In the genomic region with DNA sequence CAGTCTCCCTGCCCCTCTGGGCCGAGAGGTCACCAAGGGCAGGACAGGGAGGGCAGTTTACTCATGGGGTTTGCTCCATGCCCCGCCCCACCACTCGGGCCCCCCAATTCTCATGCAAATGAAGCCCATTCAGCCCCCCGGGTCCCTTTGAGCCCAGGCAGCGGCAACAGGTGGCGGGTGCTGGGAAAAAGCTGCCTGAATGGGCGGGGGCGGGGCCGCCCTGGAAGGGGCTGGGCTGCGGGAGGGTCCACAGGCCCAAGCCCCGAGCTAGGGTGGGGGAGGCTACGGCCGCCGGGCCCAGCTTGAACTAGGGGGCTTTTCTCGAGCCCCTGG, we compare ENCODE assay signal across 14 cellular contexts. TPM values are rescaled to one million over a fixed set of nuclear protein-coding genes. Genes with fewer than 3 reads are reported as not detected.
DNase-seq lines count a peak whose midpoint lies in the region; ATAC-seq and TF ChIP-seq lines count a peak whose summit lies in the region.
"Had no signal": no experiment of that assay in that cellular context is flagged by ENCODE, and none has a peak within 500 bp of the region (broad histone marks: within the 10 kb centered on the region; RNA-seq: fewer than 3 reads in every experiment).

No MANE protein-coding gene starts in this region.

- H3K36me3 Mint-ChIP-seq in activated naive CD4-positive, alpha-beta T cell treated with anti-CD3 and anti-CD28 coated beads, Interleukin-2, amount 50 U/mL, for 72 hours, result peaks cover 0 to 6% of the 10 kb centered on the region in 2 donors

- WGBS in body of pancreas, 2 donors, result 35% methylated on average over 15 of the region's 15 CpGs; no CpG with 5 or more reads in 1 of the 2 donors
- WGBS in sigmoid colon, 2 donors, result 15 to 66% methylated on average over 15 of the region's 15 CpGs

- peak overlapping the region; percentile 32 to 86 for H3K9ac ChIP-seq in mucosa of rectum (ENCODE audit: low read depth in 1 of 2, low read length in 2 of 2)

- ATAC-seq in body of pancreas (no peak), HG03469 (IDR thresholded peaks at IDR 0.05; ENCODE audit: unreplicated experiment) (no peak)
- no peak for ATAC-seq in activated naive CD4-positive, alpha-beta T cell treated with anti-CD3 and anti-CD28 coated beads, Interleukin-2, amount 50 U/mL, for 72 hours

- H3K36me3 ChIP-seq in H7 (replicated peaks; ENCODE audit: control insufficient read depth, insufficient read depth, low read length), result no peaks in the 10 kb centered on the region; the same call in none of the 2 replicates
- H3K36me3 ChIP-seq in body of pancreas (replicated peaks in 1 of 2; ENCODE audit: insufficient read depth in 1 of 2, low read depth in 2 of 2), result no peaks in the 10 kb centered on the region
- H3K36me3 ChIP-seq in mucosa of rectum (ENCODE audit: control insufficient read depth in 2 of 2, insufficient read depth in 2 of 2, low read length in 2 of 2), result peaks cover 18 to 35% of the 10 kb centered on the region in 2 donors
- no peaks in the 10 kb centered on the region for H3K36me3 ChIP-seq in sigmoid colon

- TF ChIP-seq CTCF in 22Rv1 (IDR thresholded peaks at IDR 0.05), result no peak
- no peak for TF ChIP-seq CTCF in body of pancreas (IDR thresholded peaks at IDR 0.05)
- no peak for TF ChIP-seq CTCF in sigmoid colon (IDR thresholded peaks at IDR 0.05)

- no peaks in the 10 kb centered on the region for H3K9me3 Mint-ChIP-seq in activated naive CD4-positive, alpha-beta T cell treated with anti-CD3 and anti-CD28 coated beads, Interleukin-2, amount 50 U/mL, for 72 hours

- no peak for TF ChIP-seq EP300 in sigmoid colon (IDR thresholded peaks at IDR 0.05)

- H3K27ac Mint-ChIP-seq in activated naive CD4-positive, alpha-beta T cell treated with anti-CD3 and anti-CD28 coated beads, Interleukin-2, amount 50 U/mL, for 72 hours, result no peak overlapping the region

- peak overlapping the region; percentile 84 for H3K27ac ChIP-seq in 22Rv1
- H3K27ac ChIP-seq in body of pancreas, result peak overlapping the region; percentile 89 to 98 (median 93)
- peak overlapping the region; percentile 98 to 99 for H3K27ac ChIP-seq in mucosa of rectum (ENCODE audit: low read depth in 2 of 2, low read length in 2 of 2)
- H3K27ac ChIP-seq in sigmoid colon, result peak overlapping the region in 2 of 4 donors; percentile 48 to 58

- H3K4me3 ChIP-seq in H7 (ENCODE audit: insufficient read depth, low read depth, low read length) (no peak overlapping the region), body of pancreas (peak overlapping the region in 1 of 2 donors; percentile 35), mucosa of rectum (ENCODE audit: low read length in 2 of 2) (peak overlapping the region in 1 of 2 donors; percentile 27), sigmoid colon (no peak overlapping the region)

- H3K9me3 ChIP-seq in body of pancreas (no peaks in the 10 kb centered on the region), mucosa of rectum (ENCODE audit: control insufficient read depth in 2 of 2, low read length in 2 of 2) (no peaks in the 10 kb centered on the region), sigmoid colon (no peaks in the 10 kb centered on the region)
- H3K9me3 ChIP-seq: BE2C had no signal

- H3K4me1 ChIP-seq in body of pancreas, result peaks cover 93% of the 10 kb centered on the region
- peaks cover 72 to 84% of the 10 kb centered on the region in 2 donors for H3K4me1 ChIP-seq in mucosa of rectum (ENCODE audit: control insufficient read depth in 2 of 2, insufficient read depth in 2 of 2, low read length in 2 of 2)
- H3K4me1 ChIP-seq in sigmoid colon, result peaks cover 0 to 66% (median 35%) of the 10 kb centered on the region in 4 donors

- DNase-seq in H7 (peak; percentile 98), body of pancreas (peak in 3 of 4 donors; percentile 49 to 67 (median 57)), cortex of kidney (lab: John Stamatoyannopoulos, UW) (no peak), sigmoid colon (no peak)
- DNase-seq in activated naive CD4-positive, alpha-beta T cell treated with anti-CD3 and anti-CD28 coated beads, Interleukin-2, amount 50 U/mL, for 72 hours (ENCODE audit: low spot score in 2 of 2), result no peak
- DNase-seq: BE2C, left cardiac atrium, NCI-H2227 treated with DMSO at 0.1 percent for 48 hours, SIG-M5 had no signal

- no peak for TF ChIP-seq POLR2A in body of pancreas (IDR thresholded peaks at IDR 0.05)
- TF ChIP-seq POLR2A in sigmoid colon (IDR thresholded peaks at IDR 0.05), result no peak

- intact Hi-C loops in body of pancreas (cut with DNase I), result no loop called here
- intact Hi-C loops in sigmoid colon (cut with DNase I), result no loop called here

- peaks cover 10% of the 10 kb centered on the region for H3K27me3 ChIP-seq in H7 (ENCODE audit: control insufficient read depth, insufficient read depth, low read length)
- no peaks in the 10 kb centered on the region for H3K27me3 ChIP-seq in body of pancreas
- no peaks in the 10 kb centered on the region for H3K27me3 ChIP-seq in mucosa of rectum (ENCODE audit: control insufficient read depth in 2 of 2, insufficient read depth in 2 of 2, low read length in 2 of 2)
- H3K27me3 ChIP-seq in sigmoid colon, result peaks cover 42 to 91% (median 75%) of the 10 kb centered on the region in 3 donors
- H3K27me3 ChIP-seq: BE2C had no signal

RNA-seq across cellular contexts. Expression of a gene that starts 5.2 kb away (rescaled TPM):
- 12.8 and 20.0 TPM in 2 replicates for total RNA-seq in H7 (2014; rRNA removed; shearing (Covaris generic))
- 100 to 1,000 TPM in 1 of 2 donors, 10 to 100 TPM in 1; 47.8 to 142 TPM for total RNA-seq in body of pancreas
- total RNA-seq in activated naive CD4-positive, alpha-beta T cell treated with anti-CD3 and anti-CD28 coated beads, Interleukin-2, amount 50 U/mL, for 72 hours, result 10 to 100 TPM; 17.8 to 21.1 TPM
- 1 to 10 TPM; 1.8 to 5.8 (median 5.3) TPM for total RNA-seq in sigmoid colon
- polyA plus RNA-seq in sigmoid colon, result 10 to 100 TPM in 2 of 3 donors, 1 to 10 TPM in 1; 9.2 to 34.5 (median 14.4) TPM

RNA-seq across cellular contexts. Expression of a gene that starts 30.6 kb away (rescaled TPM):
- total RNA-seq in H7 (2014; rRNA removed; shearing (Covaris generic)), result 83.5 and 86.4 TPM in 2 replicates
- total RNA-seq in body of pancreas (10 to 100 TPM; 36.6 to 46.8 TPM), sigmoid colon (10 to 100 TPM; 17.8 to 24.6 (median 22.1) TPM)
- 10 to 100 TPM; 26.5 to 37.5 TPM for total RNA-seq in activated naive CD4-positive, alpha-beta T cell treated with anti-CD3 and anti-CD28 coated beads, Interleukin-2, amount 50 U/mL, for 72 hours
- polyA plus RNA-seq in sigmoid colon, result 10 to 100 TPM in 2 of 3 donors, 1 to 10 TPM in 1; 9.6 to 25.9 (median 11.3) TPM

RNA-seq across cellular contexts. Expression of a gene that starts 34.0 kb away (rescaled TPM):
- total RNA-seq in H7 (2014; rRNA removed; shearing (Covaris generic)), result 2.1 and 4.0 TPM in 2 replicates
- total RNA-seq in body of pancreas, result 10 to 100 TPM in 1 of 2 donors, 1 to 10 TPM in 1; 7.8 to 73.2 TPM
- 1 to 10 TPM; 7.3 to 9.5 TPM for total RNA-seq in activated naive CD4-positive, alpha-beta T cell treated with anti-CD3 and anti-CD28 coated beads, Interleukin-2, amount 50 U/mL, for 72 hours
- total RNA-seq in sigmoid colon, result 10 to 100 TPM in 2 of 4 donors, 1 to 10 TPM in 2; 6.4 to 22.4 (median 11.8) TPM
- polyA plus RNA-seq in sigmoid colon, result 10 to 100 TPM in 1 of 3 donors, 1 to 10 TPM in 2; 8.1 to 19.6 (median 9.6) TPM

RNA-seq across cellular contexts. Expression of a gene that starts 48.6 kb away (rescaled TPM):
- not detected in 2 replicates for total RNA-seq in H7 (2014; rRNA removed; shearing (Covaris generic))
- total RNA-seq in body of pancreas (not detected), sigmoid colon (not detected)
- total RNA-seq in activated naive CD4-positive, alpha-beta T cell treated with anti-CD3 and anti-CD28 coated beads, Interleukin-2, amount 50 U/mL, for 72 hours, result not detected
- not detected for polyA plus RNA-seq in sigmoid colon
- total RNA-seq: fibroblast of villous mesenchyme, left cardiac atrium, LHCN-M2 had no signal

Comparison
In these comparisons a context has a peak if more than half of its experiments do, and no peak if none do; other contexts are left out.
1. DNase-seq: peak in H7 (single experiment) and body of pancreas (3 of 4); none in activated naive CD4-positive, alpha-beta T cell treated with anti-CD3 and anti-CD28 coated beads, Interleukin-2, amount 50 U/mL, for 72 hours (0 of 2), cortex of kidney (single experiment) and sigmoid colon (single experiment).